10 cellular contexts compared by ENCODE assay signal in the genomic region with DNA sequence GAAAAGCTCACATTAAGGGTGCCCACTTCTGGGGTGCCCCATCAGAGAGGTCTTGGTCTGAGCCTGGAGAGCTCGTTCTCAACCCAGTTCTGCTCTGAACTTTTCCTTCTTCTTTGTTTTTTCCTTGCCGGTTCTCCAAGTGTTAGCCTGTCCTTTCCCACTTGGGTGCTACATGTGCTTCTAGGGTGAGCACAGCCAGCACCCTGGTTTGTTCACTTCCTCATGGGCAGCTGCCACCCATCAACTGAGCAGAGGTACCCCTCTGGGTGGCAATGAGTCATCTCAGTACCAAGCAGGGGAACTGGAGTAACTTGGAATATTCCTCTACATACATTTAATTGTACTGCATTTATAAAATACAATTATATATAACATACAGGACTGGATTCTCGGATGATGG. TPM values are rescaled to one million over a fixed set of nuclear protein-coding genes. Genes with fewer than 3 reads are reported as not detected.
DNase-seq lines count a peak whose midpoint lies in the region; ATAC-seq and TF ChIP-seq lines count a peak whose summit lies in the region.
"Had no signal": no experiment of that assay in that cellular context is flagged by ENCODE, and none has a peak within 500 bp of the region (broad histone marks: within the 10 kb centered on the region; RNA-seq: fewer than 3 reads in every experiment).

No MANE protein-coding gene starts in this region.

- no peak for ATAC-seq in T-cell (replicated peaks in 1 of 4)
- no peak for ATAC-seq in stimulated activated naive CD8-positive, alpha-beta T cell treated with anti-CD3 and anti-CD28 coated beads, Interleukin-15, amount 100 ng/mL, for 72 hours

- no peak overlapping the region for H2AFZ ChIP-seq in fibroblast of lung (ENCODE audit: low read length)

- no peak overlapping the region for H3K4me2 ChIP-seq in fibroblast of lung (ENCODE audit: extremely low read depth, insufficient read depth, low read length)

- peak overlapping the region; percentile 56 to 75 (median 73) for H3K4me3 Mint-ChIP-seq in T-cell
- H3K4me3 Mint-ChIP-seq in stimulated activated naive CD8-positive, alpha-beta T cell treated with anti-CD3 and anti-CD28 coated beads, Interleukin-15, amount 100 ng/mL, for 72 hours: peak overlapping the region; percentile 80 to 85

- peaks cover under 1% of the 10 kb centered on the region for H3K79me2 ChIP-seq in fibroblast of lung (ENCODE audit: control insufficient read depth, insufficient read depth, low read length)

- H3K27ac Mint-ChIP-seq in T-cell: peak overlapping the region; percentile 100
- H3K27ac Mint-ChIP-seq in stimulated activated naive CD8-positive, alpha-beta T cell treated with anti-CD3 and anti-CD28 coated beads, Interleukin-15, amount 100 ng/mL, for 72 hours: peak overlapping the region; percentile 98 to 99

- POLR2A ChIA-PET in T-cell (lab: Charles Lee): no interaction called here

- H3K4me3 ChIP-seq in fibroblast of lung (replicated peaks in 1 of 4; ENCODE audit: control extremely low read depth in 1 of 4, insufficient read depth in 1 of 4, low read depth in 3 of 4, low read length in 4 of 4): no peak overlapping the region

- no peaks in the 10 kb centered on the region for H4K20me1 ChIP-seq in fibroblast of lung (ENCODE audit: control insufficient read depth, extremely low read depth, insufficient read depth, low read length)

- TF ChIP-seq CTCF in fibroblast of lung (conservative IDR thresholded peaks at IDR 0.05 in 1 of 2, IDR thresholded peaks at IDR 0.05 in 1 of 2; ENCODE audit: low read depth in 1 of 2, low read length in 2 of 2): no peak

- no peaks in the 10 kb centered on the region for H3K36me3 ChIP-seq in fibroblast of lung (ENCODE audit: control insufficient read depth, insufficient read depth, low read length)

- no peaks in the 10 kb centered on the region for H3K36me3 Mint-ChIP-seq in T-cell

- peak overlapping the region; percentile 26 for H3K27ac ChIP-seq in fibroblast of lung (ENCODE audit: insufficient read depth, low read length)

- no peaks in the 10 kb centered on the region for H3K9me3 Mint-ChIP-seq in T-cell
- no peaks in the 10 kb centered on the region for H3K9me3 Mint-ChIP-seq in stimulated activated naive CD8-positive, alpha-beta T cell treated with anti-CD3 and anti-CD28 coated beads, Interleukin-15, amount 100 ng/mL, for 72 hours

- peak; percentile 57 for DNase-seq in SIG-M5 treated with dmso at 0.1 percent for 504 hours (lab: John Stamatoyannopoulos, UW; ENCODE audit: unreplicated experiment)
- no peak for DNase-seq in SIG-M5 (lab: John Stamatoyannopoulos, UW)
- DNase-seq in T-cell: no peak
- DNase-seq in fibroblast of lung (ENCODE audit: low read depth in 2 of 2): no peak
- DNase-seq in stimulated activated naive CD8-positive, alpha-beta T cell treated with anti-CD3 and anti-CD28 coated beads, Interleukin-15, amount 100 ng/mL, for 72 hours: peak in 1 of 2 donors; percentile 26
- DNase-seq in stimulated activated CD4-positive, alpha-beta T cell treated with anti-CD3 and anti-CD28 coated beads, Interleukin-2, amount 100 ng/mL, for 48 hours: no peak
- DNase-seq in activated CD4-positive, CD25-positive, alpha-beta regulatory T cell treated with anti-CD3 and anti-CD28 coated beads, Interleukin-2, amount 50 U/mL, for 72 hours: no peak
- no peak for DNase-seq in Ammon's horn (ENCODE audit: low spot score)
- DNase-seq: mesendoderm, NCI-H748 treated with DMSO at 0.1 percent for 48 hours had no signal

- peaks cover 26% of the 10 kb centered on the region for H3K4me1 ChIP-seq in fibroblast of lung (ENCODE audit: control insufficient read depth, extremely low read depth, insufficient read depth, low read length)

- CTCF ChIA-PET in T-cell (lab: Charles Lee): interaction anchor here (0.6 to 2.1 kb wide), 5 partner anchors 9 to 1042 kb away, joined by 3 to 10 read pairs (median 3); no protein-coding TSS in a partner anchor

- H3K27me3 Mint-ChIP-seq in T-cell: no peaks in the 10 kb centered on the region
- H3K27me3 Mint-ChIP-seq in stimulated activated naive CD8-positive, alpha-beta T cell treated with anti-CD3 and anti-CD28 coated beads, Interleukin-15, amount 100 ng/mL, for 72 hours: no peaks in the 10 kb centered on the region

- H3K9me3 ChIP-seq in fibroblast of lung (ENCODE audit: control insufficient read depth, insufficient read depth, low read depth, low read length): no peaks in the 10 kb centered on the region

- H3K27me3 ChIP-seq in fibroblast of lung (ENCODE audit: control insufficient read depth, insufficient read depth, low read length): no peaks in the 10 kb centered on the region

- peaks cover 82 to 86% (median 82%) of the 10 kb centered on the region in 3 donors for H3K4me1 Mint-ChIP-seq in T-cell
- H3K4me1 Mint-ChIP-seq in stimulated activated naive CD8-positive, alpha-beta T cell treated with anti-CD3 and anti-CD28 coated beads, Interleukin-15, amount 100 ng/mL, for 72 hours: peaks cover 85% of the 10 kb centered on the region

- H3K9ac ChIP-seq in fibroblast of lung (ENCODE audit: insufficient read depth, low read length): no peak overlapping the region

RNA-seq across cellular contexts. Expression of gene SYNE3, which starts 3.9 kb away (rescaled TPM):
- total RNA-seq in T-cell: 10 to 100 TPM; 55.6 to 92.3 (median 77.8) TPM
- total RNA-seq in fibroblast of lung: 15.9 and 24.1 TPM in 2 replicates
- 4.9 and 8.7 TPM in 2 replicates for polyA plus RNA-seq in fibroblast of lung
- 5.8 and 7.4 TPM in 2 replicates for polyA plus RNA-seq in fibroblast of lung (2012)
- polyA minus RNA-seq in fibroblast of lung (ENCODE audit: low replicate concordance): 15.2 and 31.5 TPM in 2 replicates

RNA-seq across cellular contexts. Expression of gene GLRX5, which starts 14.5 kb away (rescaled TPM):
- total RNA-seq in T-cell (10 to 100 TPM; 15.4 to 24.2 (median 16.0) TPM), fibroblast of lung (28.4 and 28.5 TPM in 2 replicates)
- polyA plus RNA-seq in fibroblast of lung: 47.6 and 53.5 TPM in 2 replicates
- 38.1 and 43.4 TPM in 2 replicates for polyA plus RNA-seq in fibroblast of lung (2012)
- polyA minus RNA-seq in fibroblast of lung (ENCODE audit: low replicate concordance): 3.4 and 8.7 TPM in 2 replicates
